Comparison of ENCODE assay signal across 27 cellular contexts in the genomic region with DNA sequence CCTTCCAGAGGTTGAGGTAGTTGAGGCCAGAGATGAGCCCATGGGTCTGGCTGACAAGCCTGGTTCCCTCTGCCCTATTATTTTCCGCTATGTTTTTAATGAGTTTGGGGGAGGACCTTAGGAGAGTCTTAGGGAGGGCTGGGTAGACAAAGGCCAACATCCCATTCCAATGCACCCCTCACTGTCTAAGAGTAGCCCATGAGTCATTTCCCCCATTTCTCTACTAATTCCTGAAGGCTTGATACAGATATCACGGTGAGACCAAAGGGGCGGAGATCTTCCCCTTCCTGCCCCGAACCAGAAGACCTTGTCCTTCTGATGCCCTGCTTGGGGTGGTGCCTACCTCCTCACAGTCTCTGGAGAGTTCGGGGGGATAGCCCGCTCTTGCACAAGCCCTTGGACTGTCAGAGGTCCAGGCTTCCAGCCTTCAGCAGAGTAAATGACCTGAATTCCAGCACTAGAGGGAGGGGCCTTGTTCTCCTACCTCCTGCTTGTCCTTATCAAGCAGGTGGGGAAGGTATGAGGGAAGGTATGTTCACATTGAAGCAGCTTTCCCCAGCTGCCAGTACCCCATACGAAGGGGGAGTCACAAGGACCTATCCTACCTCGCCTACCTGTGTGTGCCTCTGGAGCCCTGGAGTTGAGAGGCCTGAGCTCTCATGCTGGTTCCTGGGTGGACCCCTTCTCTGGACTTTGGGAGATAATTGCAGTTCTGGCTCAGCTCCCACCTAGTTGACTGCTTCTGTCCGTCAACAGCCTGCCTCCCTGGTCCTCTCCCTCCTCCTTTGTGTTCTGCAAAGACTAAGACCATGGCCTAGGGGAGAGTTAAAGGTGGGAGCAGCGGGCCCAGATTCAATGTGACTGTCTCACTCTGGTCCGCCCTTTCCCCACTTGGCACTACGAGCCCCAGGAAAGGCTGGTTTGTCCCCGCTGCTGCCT. TPM values are rescaled to one million over a fixed set of nuclear protein-coding genes. Genes with fewer than 3 reads are reported as not detected.
DNase-seq lines count a peak whose midpoint lies in the region; ATAC-seq, FAIRE-seq and TF ChIP-seq lines count a peak whose summit lies in the region.
"Had no signal": no experiment of that assay in that cellular context is flagged by ENCODE, and none has a peak within 500 bp of the region (broad histone marks: within the 10 kb centered on the region; RNA-seq: fewer than 3 reads in every experiment).

No MANE protein-coding gene starts in this region.

- WGBS in HepG2 (ENCODE audit: low lambda C conversion rate) = 28% methylated on average over 13 of the region's 13 CpGs

- DNase-seq in EH (ENCODE audit: low read depth) (peak; percentile 42), amniotic epithelial cell (ENCODE audit: low read depth) (peak; percentile 10), HepG2 (ENCODE audit: low spot score) (no peak), GDM1 (lab: John Stamatoyannopoulos, UW) (no peak), NCI-H748 treated with DMSO at 0.1 percent for 48 hours (lab: John Stamatoyannopoulos, UW) (no peak)
- DNase-seq: activated CD4-positive, alpha-beta memory T cell treated with anti-CD3 and anti-CD28 coated beads for 36 hours; activated naive CD4-positive, alpha-beta T cell treated with anti-CD3 and anti-CD28 coated beads, Interleukin-2, amount 10 ng/mL, durations not matched to agents 7 days and 5 days; activated T-cell treated with anti-CD3 and anti-CD28 coated beads, Interleukin-2, amount 50 U/mL, for 4 hours; colonic mucosa; DMS 273 treated with DMSO at 0.1 percent for 48 hours; H7; left colon; NCI-H1694 treated with DMSO at 0.1 percent for 48 hours; NCI-H510A; retina; stimulated activated CD4-positive, alpha-beta T cell treated with anti-CD3 and anti-CD28 coated beads, Interleukin-15, amount 100 ng/mL, for 24 hours; stimulated activated naive CD4-positive, alpha-beta T cell; T-helper 1 cell; transverse colon had no signal

- ATAC-seq in HepG2 (peak; percentile 24), GM21367 (IDR thresholded peaks at IDR 0.05; ENCODE audit: unreplicated experiment) (no peak)
- ATAC-seq: activated T-cell treated with anti-CD3 and anti-CD28 coated beads, Interleukin-2, amount 50 U/mL, for 4 hours had no signal

- TF ChIP-seq EP300 in HepG2 (IDR thresholded peaks at IDR 0.05; ENCODE audit: low read depth in 2 of 2, low read length in 2 of 2) (no peak), HepG2 (CRISPR knock-in tag; IDR thresholded peaks at IDR 0.05; ENCODE audit: borderline replicate concordance) (no peak)

- CTCF ChIA-PET in HepG2 (lab: Yijun Ruan, JAX; ENCODE audit: low intra/inter-chr PET ratio, low total read pairs) = no interaction called here

- peaks cover 16 to 35% of the 10 kb centered on the region in 2 experiments for H3K27me3 ChIP-seq in HepG2 (ENCODE audit: control insufficient read depth in 1 of 2, insufficient read depth in 2 of 2, low read length in 2 of 2)
- H3K27me3 ChIP-seq: colonic mucosa, transverse colon had no signal

- TF ChIP-seq POLR2A in HepG2 (IDR thresholded peaks at IDR 0.05; ENCODE audit: insufficient read depth in 1 of 2, low read depth in 2 of 2, low read length in 2 of 2) = no peak

- H2AFZ ChIP-seq in HepG2 (ENCODE audit: low read length) = no peak overlapping the region

- H3K4me3 ChIP-seq in HepG2 (replicated peaks in 1 of 3; ENCODE audit: insufficient read depth in 1 of 3, low read depth in 2 of 3, low read length in 3 of 3) = no peak overlapping the region
- H3K4me3 ChIP-seq: colonic mucosa, transverse colon had no signal

- BruUV-seq in HepG2 (replicated peaks; lab: Mats Ljungman, UMichigan) = no TSS peak

- POLR2A ChIA-PET in HepG2 (lab: Yijun Ruan, JAX) = interaction anchor here (1.0 to 1.6 kb wide), 4 partner anchors 12 to 59 kb away, joined by 3 to 9 read pairs (median 4); no protein-coding TSS in a partner anchor

- no peak overlapping the region for H3K9ac ChIP-seq in HepG2 (ENCODE audit: insufficient read depth, low read depth, low read length)

- no peaks in the 10 kb centered on the region for H3K79me2 ChIP-seq in HepG2 (ENCODE audit: insufficient read depth, low read length)

- H3K9me3 ChIP-seq in HepG2 (ENCODE audit: low read length) = no peaks in the 10 kb centered on the region
- H3K9me3 ChIP-seq: colonic mucosa, neutrophil, transverse colon had no signal

- peaks cover 14% of the 10 kb centered on the region for H3K4me1 ChIP-seq in HepG2 (ENCODE audit: insufficient read depth, low read length)
- H3K4me1 ChIP-seq: colonic mucosa, transverse colon had no signal

- peak; percentile 68 for FAIRE-seq in HepG2 (lab: Jason Lieb, UNC)
- FAIRE-seq: astrocyte, frontal cortex, GM12892 had no signal

- TF ChIP-seq CTCF in HepG2 (CRISPR knock-in tag; IDR thresholded peaks at IDR 0.05) = no peak

- TF ChIP-seq RAD21 in HepG2 (CRISPR knock-in tag; IDR thresholded peaks at IDR 0.05) = no peak

- H3K4me2 ChIP-seq in HepG2 (ENCODE audit: low read depth, low read length) = peak overlapping the region; percentile 6; the same call in 1 of the 2 replicates

- H4K20me1 ChIP-seq in HepG2 (ENCODE audit: insufficient read depth, low read length) = no peaks in the 10 kb centered on the region

- in situ Hi-C loops in HepG2 (cut with HindIII; ENCODE audit: extremely low pct_ligation_motif_present, low pct_unique_long_range_greater_than_20kb) = no loop called here

- no peak overlapping the region for H3K27ac ChIP-seq in HepG2 (ENCODE audit: extremely low read length, insufficient read depth, low read length)
- H3K27ac ChIP-seq: colonic mucosa, neutrophil, transverse colon had no signal

- intact Hi-C loops in HepG2 (cut with micrococcal nuclease; ENCODE audit: unreplicated experiment) = no loop called here

- no peaks in the 10 kb centered on the region for H3K36me3 ChIP-seq in HepG2 (replicated peaks in 1 of 2; ENCODE audit: control insufficient read depth in 1 of 2, insufficient read depth in 2 of 2, low read length in 2 of 2)
- H3K36me3 ChIP-seq: colonic mucosa, neutrophil, transverse colon had no signal

RNA-seq across cellular contexts. Expression of a gene that starts 3.7 kb away (rescaled TPM):
- not detected in 2 replicates for total RNA-seq in HepG2 (2016; rRNA removed; fragmentation: Illumina TruSeq; extraction: Trizol)
- total RNA-seq in HepG2 (2016; cell fraction: cytosol; rRNA removed; fragmentation: Illumina TruSeq; extraction: Trizol; ENCODE audit: low read depth) = not detected in 2 replicates
- total RNA-seq in HepG2 (2016; cell fraction: insoluble cytoplasmic fraction; rRNA removed; fragmentation: Illumina TruSeq; extraction: Trizol) = not detected in 2 replicates
- total RNA-seq in HepG2 (2016; cell fraction: membrane; rRNA removed; fragmentation: Illumina TruSeq; extraction: Trizol) = not detected in 2 replicates
- not detected in 2 replicates for total RNA-seq in HepG2 (2016; cell fraction: nucleus; rRNA removed; fragmentation: Illumina TruSeq; extraction: Trizol)
- not detected in 2 replicates for polyA plus RNA-seq in HepG2 (2011; rRNA removed)
- polyA plus RNA-seq in HepG2 (2011; cell fraction: cytosol; rRNA removed) = not detected in 2 replicates
- polyA plus RNA-seq in HepG2 (2011; cell fraction: nucleus; rRNA removed) = not detected in 2 replicates
- polyA plus RNA-seq in HepG2 (2012) = not detected in 2 replicates
- polyA plus RNA-seq in HepG2 (2016; cell fraction: cytosol; fragmentation: Illumina TruSeq; extraction: Trizol; ENCODE audit: low read depth) = not detected in 2 replicates
- not detected in 2 replicates for polyA plus RNA-seq in HepG2 (2016; cell fraction: insoluble cytoplasmic fraction; fragmentation: Illumina TruSeq; extraction: Trizol; ENCODE audit: low read depth)
- not detected in 2 replicates for polyA plus RNA-seq in HepG2 (2016; cell fraction: membrane; fragmentation: Illumina TruSeq; extraction: Trizol; ENCODE audit: low read depth)
- not detected in 2 replicates for polyA plus RNA-seq in HepG2 (2016; cell fraction: nucleus; fragmentation: Illumina TruSeq; extraction: Trizol; ENCODE audit: insufficient read depth, low read depth)
- polyA minus RNA-seq in HepG2 (2011; rRNA and poly(A)+ RNA removed; ENCODE audit: low replicate concordance) = 0.10 TPM in 1 of 2 replicates, not detected in the other
- not detected in 2 replicates for polyA minus RNA-seq in HepG2 (2011; cell fraction: cytosol; rRNA and poly(A)+ RNA removed)
- polyA minus RNA-seq in HepG2 (2011; cell fraction: nucleus; rRNA and poly(A)+ RNA removed) = not detected in 2 replicates
- total RNA-seq: activated CD4-positive, alpha-beta memory T cell treated with anti-CD3 and anti-CD28 coated beads for 36 hours; activated T-cell treated with anti-CD3 and anti-CD28 coated beads, Interleukin-2, amount 50 U/mL, for 4 hours; astrocyte; colonic mucosa; H7; left colon; M059J; mucosa of gallbladder; transverse colon had no signal
- polyA plus RNA-seq: CD14-positive monocyte had no signal

RNA-seq across cellular contexts. Expression of a gene that starts 11.0 kb away (rescaled TPM):
- total RNA-seq in HepG2 (2016; rRNA removed; fragmentation: Illumina TruSeq; extraction: Trizol) = 871 and 1,316 TPM in 2 replicates
- total RNA-seq in HepG2 (2016; cell fraction: cytosol; rRNA removed; fragmentation: Illumina TruSeq; extraction: Trizol; ENCODE audit: low read depth) = 296 and 327 TPM in 2 replicates
- total RNA-seq in HepG2 (2016; cell fraction: insoluble cytoplasmic fraction; rRNA removed; fragmentation: Illumina TruSeq; extraction: Trizol) = 923 and 1,358 TPM in 2 replicates
- 499 and 543 TPM in 2 replicates for total RNA-seq in HepG2 (2016; cell fraction: membrane; rRNA removed; fragmentation: Illumina TruSeq; extraction: Trizol)
- total RNA-seq in HepG2 (2016; cell fraction: nucleus; rRNA removed; fragmentation: Illumina TruSeq; extraction: Trizol) = 325 and 326 TPM in 2 replicates
- 566 and 705 TPM in 2 replicates for polyA plus RNA-seq in HepG2 (2011; rRNA removed)
- polyA plus RNA-seq in HepG2 (2011; cell fraction: cytosol; rRNA removed) = 909 and 1,129 TPM in 2 replicates
- 173 and 191 TPM in 2 replicates for polyA plus RNA-seq in HepG2 (2011; cell fraction: nucleus; rRNA removed)
- polyA plus RNA-seq in HepG2 (2012) = 459 and 476 TPM in 2 replicates
- polyA plus RNA-seq in HepG2 (2016; cell fraction: cytosol; fragmentation: Illumina TruSeq; extraction: Trizol; ENCODE audit: low read depth) = 281 and 292 TPM in 2 replicates
- 1,127 and 1,228 TPM in 2 replicates for polyA plus RNA-seq in HepG2 (2016; cell fraction: insoluble cytoplasmic fraction; fragmentation: Illumina TruSeq; extraction: Trizol; ENCODE audit: low read depth)
- polyA plus RNA-seq in HepG2 (2016; cell fraction: membrane; fragmentation: Illumina TruSeq; extraction: Trizol; ENCODE audit: low read depth) = 411 and 426 TPM in 2 replicates
- polyA plus RNA-seq in HepG2 (2016; cell fraction: nucleus; fragmentation: Illumina TruSeq; extraction: Trizol; ENCODE audit: insufficient read depth, low read depth) = 421 and 445 TPM in 2 replicates
- 455 and 971 TPM in 2 replicates for polyA minus RNA-seq in HepG2 (2011; rRNA and poly(A)+ RNA removed; ENCODE audit: low replicate concordance)
- polyA minus RNA-seq in HepG2 (2011; cell fraction: cytosol; rRNA and poly(A)+ RNA removed) = 370 and 379 TPM in 2 replicates
- 156 and 157 TPM in 2 replicates for polyA minus RNA-seq in HepG2 (2011; cell fraction: nucleus; rRNA and poly(A)+ RNA removed)

RNA-seq across cellular contexts. Expression of a gene that starts 11.6 kb away (rescaled TPM):
- total RNA-seq in HepG2 (2016; rRNA removed; fragmentation: Illumina TruSeq; extraction: Trizol) = 0.41 and 0.69 TPM in 2 replicates
- total RNA-seq in HepG2 (2016; cell fraction: cytosol; rRNA removed; fragmentation: Illumina TruSeq; extraction: Trizol; ENCODE audit: low read depth) = 0.35 and 0.40 TPM in 2 replicates
- total RNA-seq in HepG2 (2016; cell fraction: insoluble cytoplasmic fraction; rRNA removed; fragmentation: Illumina TruSeq; extraction: Trizol) = 0.45 and 0.76 TPM in 2 replicates
- total RNA-seq in HepG2 (2016; cell fraction: membrane; rRNA removed; fragmentation: Illumina TruSeq; extraction: Trizol) = 1.1 and 1.2 TPM in 2 replicates
- 0.56 and 0.59 TPM in 2 replicates for total RNA-seq in HepG2 (2016; cell fraction: nucleus; rRNA removed; fragmentation: Illumina TruSeq; extraction: Trizol)
- polyA plus RNA-seq in HepG2 (2011; rRNA removed) = 0.99 and 1.2 TPM in 2 replicates
- polyA plus RNA-seq in HepG2 (2011; cell fraction: cytosol; rRNA removed) = 0.41 and 0.76 TPM in 2 replicates
- polyA plus RNA-seq in HepG2 (2011; cell fraction: nucleus; rRNA removed) = 6.5 and 6.6 TPM in 2 replicates
- 0.50 and 0.55 TPM in 2 replicates for polyA plus RNA-seq in HepG2 (2012)
- 0.59 and 0.70 TPM in 2 replicates for polyA plus RNA-seq in HepG2 (2016; cell fraction: cytosol; fragmentation: Illumina TruSeq; extraction: Trizol; ENCODE audit: low read depth)
- polyA plus RNA-seq in HepG2 (2016; cell fraction: insoluble cytoplasmic fraction; fragmentation: Illumina TruSeq; extraction: Trizol; ENCODE audit: low read depth) = 0.41 and 0.73 TPM in 2 replicates
- polyA plus RNA-seq in HepG2 (2016; cell fraction: membrane; fragmentation: Illumina TruSeq; extraction: Trizol; ENCODE audit: low read depth) = 1.0 and 1.2 TPM in 2 replicates
- 2.5 and 2.8 TPM in 2 replicates for polyA plus RNA-seq in HepG2 (2016; cell fraction: nucleus; fragmentation: Illumina TruSeq; extraction: Trizol; ENCODE audit: insufficient read depth, low read depth)
- 1.1 and 16.3 TPM in 2 replicates for polyA minus RNA-seq in HepG2 (2011; rRNA and poly(A)+ RNA removed; ENCODE audit: low replicate concordance)
- 0.40 and 0.44 TPM in 2 replicates for polyA minus RNA-seq in HepG2 (2011; cell fraction: cytosol; rRNA and poly(A)+ RNA removed)
- 0.90 and 0.99 TPM in 2 replicates for polyA minus RNA-seq in HepG2 (2011; cell fraction: nucleus; rRNA and poly(A)+ RNA removed)

RNA-seq across cellular contexts. Expression of a gene that starts 35.7 kb away (rescaled TPM):
- 10.8 and 11.4 TPM in 2 replicates for total RNA-seq in HepG2 (2016; rRNA removed; fragmentation: Illumina TruSeq; extraction: Trizol)
- 3.1 and 3.7 TPM in 2 replicates for total RNA-seq in HepG2 (2016; cell fraction: cytosol; rRNA removed; fragmentation: Illumina TruSeq; extraction: Trizol; ENCODE audit: low read depth)
- 10.9 and 11.2 TPM in 2 replicates for total RNA-seq in HepG2 (2016; cell fraction: insoluble cytoplasmic fraction; rRNA removed; fragmentation: Illumina TruSeq; extraction: Trizol)
- total RNA-seq in HepG2 (2016; cell fraction: membrane; rRNA removed; fragmentation: Illumina TruSeq; extraction: Trizol) = 7.8 and 9.1 TPM in 2 replicates
- 6.7 and 8.3 TPM in 2 replicates for total RNA-seq in HepG2 (2016; cell fraction: nucleus; rRNA removed; fragmentation: Illumina TruSeq; extraction: Trizol)
- 19.8 and 22.5 TPM in 2 replicates for polyA plus RNA-seq in HepG2 (2011; rRNA removed)
- polyA plus RNA-seq in HepG2 (2011; cell fraction: cytosol; rRNA removed) = 18.0 and 23.7 TPM in 2 replicates
- 27.1 and 27.7 TPM in 2 replicates for polyA plus RNA-seq in HepG2 (2011; cell fraction: nucleus; rRNA removed)
- polyA plus RNA-seq in HepG2 (2012) = 14.5 and 15.7 TPM in 2 replicates
- polyA plus RNA-seq in HepG2 (2016; cell fraction: cytosol; fragmentation: Illumina TruSeq; extraction: Trizol; ENCODE audit: low read depth) = 2.6 and 3.0 TPM in 2 replicates
- polyA plus RNA-seq in HepG2 (2016; cell fraction: insoluble cytoplasmic fraction; fragmentation: Illumina TruSeq; extraction: Trizol; ENCODE audit: low read depth) = 9.9 and 10.2 TPM in 2 replicates
- polyA plus RNA-seq in HepG2 (2016; cell fraction: membrane; fragmentation: Illumina TruSeq; extraction: Trizol; ENCODE audit: low read depth) = 6.4 TPM in 2 replicates
- 19.5 and 24.7 TPM in 2 replicates for polyA plus RNA-seq in HepG2 (2016; cell fraction: nucleus; fragmentation: Illumina TruSeq; extraction: Trizol; ENCODE audit: insufficient read depth, low read depth)
- polyA minus RNA-seq in HepG2 (2011; rRNA and poly(A)+ RNA removed; ENCODE audit: low replicate concordance) = 18.0 and 62.7 TPM in 2 replicates
- polyA minus RNA-seq in HepG2 (2011; cell fraction: cytosol; rRNA and poly(A)+ RNA removed) = 8.0 and 14.8 TPM in 2 replicates
- 8.8 and 11.9 TPM in 2 replicates for polyA minus RNA-seq in HepG2 (2011; cell fraction: nucleus; rRNA and poly(A)+ RNA removed)

RNA-seq across cellular contexts. Expression of a gene that starts 49.2 kb away (rescaled TPM):
- total RNA-seq in HepG2 (2016; rRNA removed; fragmentation: Illumina TruSeq; extraction: Trizol) = 102 and 165 TPM in 2 replicates
- 71.3 and 71.5 TPM in 2 replicates for total RNA-seq in HepG2 (2016; cell fraction: cytosol; rRNA removed; fragmentation: Illumina TruSeq; extraction: Trizol; ENCODE audit: low read depth)
- total RNA-seq in HepG2 (2016; cell fraction: insoluble cytoplasmic fraction; rRNA removed; fragmentation: Illumina TruSeq; extraction: Trizol) = 79.7 and 163 TPM in 2 replicates
- 59.8 and 62.7 TPM in 2 replicates for total RNA-seq in HepG2 (2016; cell fraction: membrane; rRNA removed; fragmentation: Illumina TruSeq; extraction: Trizol)
- 344 and 371 TPM in 2 replicates for total RNA-seq in HepG2 (2016; cell fraction: nucleus; rRNA removed; fragmentation: Illumina TruSeq; extraction: Trizol)
- 183 and 222 TPM in 2 replicates for polyA plus RNA-seq in HepG2 (2011; rRNA removed)
- 64.2 and 64.8 TPM in 2 replicates for polyA plus RNA-seq in HepG2 (2011; cell fraction: cytosol; rRNA removed)
- 997 and 1,030 TPM in 2 replicates for polyA plus RNA-seq in HepG2 (2011; cell fraction: nucleus; rRNA removed)
- 155 and 156 TPM in 2 replicates for polyA plus RNA-seq in HepG2 (2012)
- polyA plus RNA-seq in HepG2 (2016; cell fraction: cytosol; fragmentation: Illumina TruSeq; extraction: Trizol; ENCODE audit: low read depth) = 17.6 and 21.0 TPM in 2 replicates
- polyA plus RNA-seq in HepG2 (2016; cell fraction: insoluble cytoplasmic fraction; fragmentation: Illumina TruSeq; extraction: Trizol; ENCODE audit: low read depth) = 105 and 132 TPM in 2 replicates
- 29.3 and 37.8 TPM in 2 replicates for polyA plus RNA-seq in HepG2 (2016; cell fraction: membrane; fragmentation: Illumina TruSeq; extraction: Trizol; ENCODE audit: low read depth)
- 1,263 and 1,283 TPM in 2 replicates for polyA plus RNA-seq in HepG2 (2016; cell fraction: nucleus; fragmentation: Illumina TruSeq; extraction: Trizol; ENCODE audit: insufficient read depth, low read depth)
- polyA minus RNA-seq in HepG2 (2011; rRNA and poly(A)+ RNA removed; ENCODE audit: low replicate concordance) = 122 and 152 TPM in 2 replicates
- 39.4 and 46.3 TPM in 2 replicates for polyA minus RNA-seq in HepG2 (2011; cell fraction: cytosol; rRNA and poly(A)+ RNA removed)
- 630 and 693 TPM in 2 replicates for polyA minus RNA-seq in HepG2 (2011; cell fraction: nucleus; rRNA and poly(A)+ RNA removed)

Comparison
In these comparisons a context has a peak if more than half of its experiments do, and no peak if none do; other contexts are left out.
1. DNase-seq: peak in EH (single experiment) and amniotic epithelial cell (single experiment); none in HepG2 (single experiment), GDM1 (single experiment) and NCI-H748 treated with DMSO at 0.1 percent for 48 hours (single experiment).